21 cellular contexts compared by ENCODE assay signal in the genomic region with DNA sequence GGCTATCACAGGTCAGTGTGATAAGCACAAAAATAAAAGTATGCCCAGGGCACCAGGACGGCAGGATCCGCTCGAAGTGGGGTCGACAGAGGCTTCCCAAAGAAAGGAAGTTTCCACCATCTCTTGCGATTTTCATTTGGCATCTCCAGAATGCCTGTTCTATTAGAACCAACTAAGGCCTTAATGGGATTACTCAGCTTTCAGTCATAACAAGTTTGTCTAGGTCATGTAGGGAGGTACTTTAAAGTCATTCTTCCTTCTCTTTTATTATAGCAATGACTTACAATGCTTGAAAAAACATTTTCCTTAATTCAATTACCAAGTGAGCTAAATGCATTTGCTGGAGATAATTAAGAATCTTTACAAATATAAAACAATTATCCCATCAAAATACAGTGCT.
DNase-seq lines count a peak whose midpoint lies in the region; ATAC-seq, FAIRE-seq and TF ChIP-seq lines count a peak whose summit lies in the region.
"Had no signal": no experiment of that assay in that cellular context is flagged by ENCODE, and none has a peak within 500 bp of the region (broad histone marks: within the 10 kb centered on the region; RNA-seq: fewer than 3 reads in every experiment).

No MANE protein-coding gene starts in this region.

- H3K4me1 Mint-ChIP-seq in neural progenitor cell: peaks cover 47% of the 10 kb centered on the region
- no peaks in the 10 kb centered on the region for H3K4me1 Mint-ChIP-seq in CD8-positive, alpha-beta T cell (ENCODE audit: low read depth)
- H3K4me1 Mint-ChIP-seq: central memory CD8-positive, alpha-beta T cell; stimulated activated naive B cell treated with anti-CD40 and anti-IgM and Interleukin-4, amounts not matched to agents 10 μg/mL and 1 μg/mL and 100 μg/mL, for 72 hours had no signal

- no peaks in the 10 kb centered on the region for H4K20me1 ChIP-seq in neural progenitor cell (ENCODE audit: low read depth)

- no peak for TF ChIP-seq POLR2A in gastroesophageal sphincter (IDR thresholded peaks at IDR 0.05)

- intact Hi-C loops in CD8-positive, alpha-beta T cell (cut with DNase I, micrococcal nuclease): no loop called here

- POLR2A ChIA-PET in CD8-positive, alpha-beta T cell (lab: Charles Lee): interaction anchor here (0.7 kb wide), 1 partner anchor 1762 kb away, joined by 3 read pairs; no protein-coding TSS in a partner anchor

- H3K27me3 Mint-ChIP-seq in neural progenitor cell (ENCODE audit: insufficient read depth, low read depth): peaks cover 6% of the 10 kb centered on the region
- peaks cover 25% of the 10 kb centered on the region for H3K27me3 Mint-ChIP-seq in CD8-positive, alpha-beta T cell (ENCODE audit: low read depth)

- H3K27ac Mint-ChIP-seq in neural progenitor cell: peak overlapping the region; percentile 22
- H3K27ac Mint-ChIP-seq in CD8-positive, alpha-beta T cell: no peak overlapping the region
- H3K27ac Mint-ChIP-seq: stimulated activated naive B cell treated with anti-CD40 and anti-IgM and Interleukin-4, amounts not matched to agents 10 μg/mL and 1 μg/mL and 100 μg/mL, for 72 hours had no signal

- no peaks in the 10 kb centered on the region for H3F3A ChIP-seq in neural progenitor cell (ENCODE audit: low read depth)

- H3K9me3 ChIP-seq in neural progenitor cell (ENCODE audit: low read depth): peaks cover 4% of the 10 kb centered on the region
- H3K9me3 ChIP-seq in gastroesophageal sphincter: peaks cover 0 to 12% (median 0%) of the 10 kb centered on the region in 3 donors
- H3K9me3 ChIP-seq in CD8-positive, alpha-beta T cell (ENCODE audit: low read length): no peaks in the 10 kb centered on the region
- H3K9me3 ChIP-seq: MG63, SJSA1, upper lobe of right lung had no signal

- H3K36me3 Mint-ChIP-seq in neural progenitor cell: no peaks in the 10 kb centered on the region
- H3K36me3 Mint-ChIP-seq in CD8-positive, alpha-beta T cell: no peaks in the 10 kb centered on the region
- H3K36me3 Mint-ChIP-seq: stimulated activated naive B cell treated with anti-CD40 and anti-IgM and Interleukin-4, amounts not matched to agents 10 μg/mL and 1 μg/mL and 100 μg/mL, for 72 hours had no signal

- peak; percentile 60 for DNase-seq in NCI-H82 (lab: John Stamatoyannopoulos, UW)
- no peak for DNase-seq in neural progenitor cell (ENCODE audit: low spot score)
- no peak for DNase-seq in stimulated activated CD8-positive, alpha-beta memory T cell treated with anti-CD3 and anti-CD28 coated beads, Interleukin-4, amount 100 ng/mL, for 48 hours
- DNase-seq in CD8-positive, alpha-beta T cell: no peak
- DNase-seq: activated gamma-delta T cell; amniotic stem cell; left cardiac atrium; MG63; NCI-H446; stimulated activated naive B cell treated with anti-CD40 and anti-IgM and Interleukin-4, amounts not matched to agents 10 μg/mL and 1 μg/mL and 100 μg/mL, for 72 hours; T-helper 9 cell had no signal

- H3K9ac ChIP-seq in neural progenitor cell: no peak overlapping the region

- no peak overlapping the region for H2AFZ ChIP-seq in neural progenitor cell (replicated peaks)

- peaks cover 5% of the 10 kb centered on the region for H3K9me3 Mint-ChIP-seq in neural progenitor cell
- H3K9me3 Mint-ChIP-seq in CD8-positive, alpha-beta T cell: no peaks in the 10 kb centered on the region
- H3K9me3 Mint-ChIP-seq: central memory CD8-positive, alpha-beta T cell; neural crest cell had no signal

- CTCF ChIA-PET in CD8-positive, alpha-beta T cell (lab: Charles Lee): interaction anchor here (0.5 kb wide), 1 partner anchor 627 kb away, joined by 4 read pairs; no protein-coding TSS in a partner anchor

- H3K4me3 ChIP-seq in neural progenitor cell (no peak overlapping the region), gastroesophageal sphincter (no peak overlapping the region)
- H3K4me3 ChIP-seq in CD8-positive, alpha-beta T cell (ENCODE audit: low read depth, low read length): no peak overlapping the region
- H3K4me3 ChIP-seq: MG63, SJSA1, upper lobe of right lung had no signal

- ATAC-seq in gastroesophageal sphincter (no peak), HG02981 (IDR thresholded peaks at IDR 0.05; ENCODE audit: unreplicated experiment) (no peak)
- ATAC-seq in CD8-positive, alpha-beta T cell: no peak
- ATAC-seq: left cardiac atrium; stimulated activated naive B cell treated with anti-CD40 and anti-IgM and Interleukin-4, amounts not matched to agents 10 μg/mL and 1 μg/mL and 100 μg/mL, for 72 hours had no signal

- 70 to 100% methylated on average over 1 to 5 of the region's 5 CpGs for WGBS in gastroesophageal sphincter (ENCODE audit: low coverage in 1 of 2), 2 donors

- no peak overlapping the region for H3K4me2 ChIP-seq in neural progenitor cell

- H3K79me2 ChIP-seq in neural progenitor cell (ENCODE audit: low read depth): no peaks in the 10 kb centered on the region

- TF ChIP-seq EP300 in gastroesophageal sphincter (IDR thresholded peaks at IDR 0.05): no peak

- TF ChIP-seq CTCF in C4-2B (conservative IDR thresholded peaks at IDR 0.05): no peak
- TF ChIP-seq CTCF in neural progenitor cell (IDR thresholded peaks at IDR 0.05): no peak
- TF ChIP-seq CTCF in gastroesophageal sphincter (IDR thresholded peaks at IDR 0.05): no peak
- TF ChIP-seq CTCF in CD8-positive, alpha-beta T cell (IDR thresholded peaks at IDR 0.05): no peak

- H3K4me1 ChIP-seq in neural progenitor cell (no peaks in the 10 kb centered on the region), gastroesophageal sphincter (peaks cover 0 to 33% (median 4%) of the 10 kb centered on the region in 3 donors)
- H3K4me1 ChIP-seq in CD8-positive, alpha-beta T cell (ENCODE audit: insufficient read depth, low read length): no peaks in the 10 kb centered on the region
- H3K4me1 ChIP-seq: SJSA1 had no signal

- H3K36me3 ChIP-seq in neural progenitor cell: no peaks in the 10 kb centered on the region
- H3K36me3 ChIP-seq in gastroesophageal sphincter: no peaks in the 10 kb centered on the region
- H3K36me3 ChIP-seq in CD8-positive, alpha-beta T cell (ENCODE audit: insufficient read depth, low read length): no peaks in the 10 kb centered on the region
- H3K36me3 ChIP-seq: MG63, SJSA1, upper lobe of right lung had no signal

- H3K27me3 ChIP-seq in neural progenitor cell: no peaks in the 10 kb centered on the region
- peaks cover 27% of the 10 kb centered on the region for H3K27me3 ChIP-seq in gastroesophageal sphincter
- no peaks in the 10 kb centered on the region for H3K27me3 ChIP-seq in CD8-positive, alpha-beta T cell (ENCODE audit: insufficient read depth, low read length)
- H3K27me3 ChIP-seq: MG63, SJSA1 had no signal

- no peak overlapping the region for H3K4me3 Mint-ChIP-seq in neural progenitor cell
- no peak overlapping the region for H3K4me3 Mint-ChIP-seq in CD8-positive, alpha-beta T cell
- H3K4me3 Mint-ChIP-seq: central memory CD8-positive, alpha-beta T cell; neural crest cell; stimulated activated naive B cell treated with anti-CD40 and anti-IgM and Interleukin-4, amounts not matched to agents 10 μg/mL and 1 μg/mL and 100 μg/mL, for 72 hours had no signal

- H3K27ac ChIP-seq in C4-2B (peak overlapping the region; percentile 66), neural progenitor cell (no peak overlapping the region), gastroesophageal sphincter (peak overlapping the region in 2 of 4 donors; percentile 38 to 52)
- H3K27ac ChIP-seq in CD8-positive, alpha-beta T cell (ENCODE audit: low read depth, low read length): no peak overlapping the region
- H3K27ac ChIP-seq: SJSA1, upper lobe of right lung had no signal

- FAIRE-seq in endometrium (lab: Jason Lieb, UNC): peak; percentile 31
- FAIRE-seq: GM18507, HepG2 had no signal
